In genomic region chr3:197490659-197491058, GRCh38 we compare ENCODE assay signal across 2 cellular contexts.
TF ChIP-seq lines count a peak whose summit lies in the region.

No MANE protein-coding gene starts in this region.

TF ChIP-seq in HEK293, 187 proteins besides CTCF, POLR2A, EP300 and RAD21 (continued from another document):
- TF ChIP-seq HIC1 (tag by site-specific recombination; IDR thresholded peaks at IDR 0.05): no peak

TF ChIP-seq in K562, 482 proteins besides CTCF, POLR2A, EP300 and RAD21 (continued from another document):
- TF ChIP-seq, protein P1, sequence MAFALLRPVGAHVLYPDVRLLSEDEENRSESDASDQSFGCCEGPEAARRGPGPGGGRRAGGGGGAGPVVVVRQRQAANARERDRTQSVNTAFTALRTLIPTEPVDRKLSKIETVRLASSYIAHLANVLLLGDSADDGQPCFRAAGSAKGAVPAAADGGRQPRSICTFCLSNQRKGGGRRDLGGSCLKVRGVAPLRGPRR (CRISPR knock-in tag; IDR thresholded peaks at IDR 0.05): no peak
- TF ChIP-seq NONO (IDR thresholded peaks at IDR 0.05; ENCODE audit: low read depth in 2 of 2, low read length in 1 of 2) (no peak), BHLHE40 (IDR thresholded peaks at IDR 0.05; ENCODE audit: low read length) (peak; percentile 33; the same call in 1 of the 2 replicates), ELF1 (tag; IDR thresholded peaks at IDR 0.05) (no peak), MEF2A (IDR thresholded peaks at IDR 0.05; ENCODE audit: control insufficient read depth, low read depth, low read length) (no peak), ZC3H11A (IDR thresholded peaks at IDR 0.05; ENCODE audit: low read depth, low read length) (no peak), THAP12 (CRISPR knock-in tag; IDR thresholded peaks at IDR 0.05) (no peak), ZNF717 (CRISPR knock-in tag; IDR thresholded peaks at IDR 0.05) (no peak), ZNF280B (CRISPR knock-in tag; IDR thresholded peaks at IDR 0.05) (no peak), USF1 (CRISPR knock-in tag; IDR thresholded peaks at IDR 0.05) (peak; percentile 38; the same call in 1 of the 2 replicates), BMI1 (IDR thresholded peaks at IDR 0.05; ENCODE audit: low read length) (no peak), PTTG1 (tag; IDR thresholded peaks at IDR 0.05; ENCODE audit: low read depth) (no peak), JUND (IDR thresholded peaks at IDR 0.05; ENCODE audit: borderline replicate concordance, low read depth, low read length) (no peak), JUND (tag; IDR thresholded peaks at IDR 0.05; ENCODE audit: borderline replicate concordance, low read depth, low read length) (no peak), KLF13 (tag; IDR thresholded peaks at IDR 0.05; ENCODE audit: borderline replicate concordance, low read depth) (no peak), HINFP (tag; conservative IDR thresholded peaks at IDR 0.05; ENCODE audit: low read depth) (no peak)
